24 cellular contexts compared by ENCODE assay signal in genomic region chr2:60489269-60489668, GRCh38.
"Had no signal": no experiment of that assay in that cellular context is flagged by ENCODE, and none has a peak within 500 bp of the region (broad histone marks: within the 10 kb centered on the region; RNA-seq: fewer than 3 reads in every experiment).

No MANE protein-coding gene starts in this region.

- H3K9me3 Mint-ChIP-seq: activated CD4-positive, alpha-beta T cell treated with anti-CD3 and anti-CD28 coated beads, Interleukin-2, amount 10 ng/mL, durations not matched to agents 7 days and 5 days; activated CD8-positive, alpha-beta T cell treated with anti-CD3 and anti-CD28 coated beads for 36 hours; activated naive CD8-positive, alpha-beta T cell treated with anti-CD3 and anti-CD28 coated beads, Interleukin-2, amount 50 U/mL, for 24 hours; activated T-helper 1 cell treated with anti-CD3 and anti-CD28 coated beads, Interleukin-12 subunit alpha, Interleukin-12 subunit beta, Interleukin-2, Interleukin-4 antibody, amounts not matched to agents 30 ng/mL and 10 ng/mL and 1 ng/mL, durations not matched to agents 14 hours and 24 hours and 36 hours; nephron progenitor cell; T-helper 2 cell treated with Interferon-gamma antibody and Interleukin-4, amounts not matched to agents 5 μg/mL and 100 μg/mL, for 36 hours had no signal

- H3K4me3 Mint-ChIP-seq: activated CD4-positive, alpha-beta T cell treated with anti-CD3 and anti-CD28 coated beads, Interleukin-2, amount 10 ng/mL, durations not matched to agents 7 days and 5 days; activated CD8-positive, alpha-beta T cell treated with anti-CD3 and anti-CD28 coated beads for 36 hours; activated naive CD8-positive, alpha-beta T cell treated with anti-CD3 and anti-CD28 coated beads, Interleukin-2, amount 50 U/mL, for 24 hours; activated T-helper 1 cell treated with anti-CD3 and anti-CD28 coated beads, Interleukin-12 subunit alpha, Interleukin-12 subunit beta, Interleukin-2, Interleukin-4 antibody, amounts not matched to agents 30 ng/mL and 10 ng/mL and 1 ng/mL, durations not matched to agents 14 hours and 24 hours and 36 hours; nephron progenitor cell; T-helper 2 cell treated with Interferon-gamma antibody and Interleukin-4, amounts not matched to agents 5 μg/mL and 100 μg/mL, for 36 hours had no signal

- DNase-seq: activated CD4-positive, alpha-beta T cell treated with anti-CD3 and anti-CD28 coated beads, Interleukin-2, amount 10 ng/mL, durations not matched to agents 7 days and 5 days; activated CD4-positive, CD25-positive, alpha-beta regulatory T cell treated with anti-CD3 and anti-CD28 coated beads, Interleukin-2, amount 50 U/mL, for 72 hours; activated CD8-positive, alpha-beta T cell treated with anti-CD3 and anti-CD28 coated beads for 36 hours; activated gamma-delta T cell; activated naive CD4-positive, alpha-beta T cell treated with anti-CD3 and anti-CD28 coated beads, Interleukin-2, amount 50 U/mL, for 16 hours; activated naive CD8-positive, alpha-beta T cell treated with anti-CD3 and anti-CD28 coated beads, Interleukin-2, amount 50 U/mL, for 24 hours; dermis blood vessel endothelial cell; effector CD8-positive, alpha-beta T cell; erythroblast; foreskin keratinocyte; nephron progenitor cell; nucleus accumbens; right lobe of liver; stimulated activated CD4-positive, alpha-beta T cell treated with anti-CD3 and anti-CD28 coated beads, Interleukin-1b, Interleukin-23, amount 100 ng/mL, for 48 hours; stomach; transverse colon; uterus had no signal

- H3K36me3 ChIP-seq: cardiac muscle cell, right lobe of liver, stomach, transverse colon, uterus had no signal

- H3K4me3 ChIP-seq: cardiac muscle cell, hepatocyte, right lobe of liver, skin epidermis, stomach, transverse colon, uterus had no signal

- H3K27ac Mint-ChIP-seq: activated CD4-positive, alpha-beta T cell treated with anti-CD3 and anti-CD28 coated beads, Interleukin-2, amount 10 ng/mL, durations not matched to agents 7 days and 5 days; activated CD8-positive, alpha-beta T cell treated with anti-CD3 and anti-CD28 coated beads for 36 hours; activated naive CD8-positive, alpha-beta T cell treated with anti-CD3 and anti-CD28 coated beads, Interleukin-2, amount 50 U/mL, for 24 hours; activated T-helper 1 cell treated with anti-CD3 and anti-CD28 coated beads, Interleukin-12 subunit alpha, Interleukin-12 subunit beta, Interleukin-2, Interleukin-4 antibody, amounts not matched to agents 30 ng/mL and 10 ng/mL and 1 ng/mL, durations not matched to agents 14 hours and 24 hours and 36 hours; nephron progenitor cell; T-helper 2 cell treated with Interferon-gamma antibody and Interleukin-4, amounts not matched to agents 5 μg/mL and 100 μg/mL, for 36 hours had no signal

- H3K9me3 ChIP-seq: right lobe of liver, stomach, transverse colon, uterus had no signal

- H3K4me1 ChIP-seq: parathyroid adenoma, right lobe of liver, uterus had no signal

- H3K27ac ChIP-seq: cardiac muscle cell, foreskin keratinocyte, hepatocyte, parathyroid adenoma, right lobe of liver, stomach, transverse colon, uterus, VCaP had no signal

- H3K27me3 ChIP-seq: cardiac muscle cell, foreskin keratinocyte, hepatocyte, right lobe of liver, stomach, transverse colon, uterus had no signal

- ATAC-seq: activated CD8-positive, alpha-beta T cell treated with anti-CD3 and anti-CD28 coated beads for 36 hours; activated naive CD8-positive, alpha-beta T cell treated with anti-CD3 and anti-CD28 coated beads, Interleukin-2, amount 50 U/mL, for 24 hours; foreskin keratinocyte; right lobe of liver had no signal
